ENCODE assay signal across 8 cellular contexts in the genomic region with DNA sequence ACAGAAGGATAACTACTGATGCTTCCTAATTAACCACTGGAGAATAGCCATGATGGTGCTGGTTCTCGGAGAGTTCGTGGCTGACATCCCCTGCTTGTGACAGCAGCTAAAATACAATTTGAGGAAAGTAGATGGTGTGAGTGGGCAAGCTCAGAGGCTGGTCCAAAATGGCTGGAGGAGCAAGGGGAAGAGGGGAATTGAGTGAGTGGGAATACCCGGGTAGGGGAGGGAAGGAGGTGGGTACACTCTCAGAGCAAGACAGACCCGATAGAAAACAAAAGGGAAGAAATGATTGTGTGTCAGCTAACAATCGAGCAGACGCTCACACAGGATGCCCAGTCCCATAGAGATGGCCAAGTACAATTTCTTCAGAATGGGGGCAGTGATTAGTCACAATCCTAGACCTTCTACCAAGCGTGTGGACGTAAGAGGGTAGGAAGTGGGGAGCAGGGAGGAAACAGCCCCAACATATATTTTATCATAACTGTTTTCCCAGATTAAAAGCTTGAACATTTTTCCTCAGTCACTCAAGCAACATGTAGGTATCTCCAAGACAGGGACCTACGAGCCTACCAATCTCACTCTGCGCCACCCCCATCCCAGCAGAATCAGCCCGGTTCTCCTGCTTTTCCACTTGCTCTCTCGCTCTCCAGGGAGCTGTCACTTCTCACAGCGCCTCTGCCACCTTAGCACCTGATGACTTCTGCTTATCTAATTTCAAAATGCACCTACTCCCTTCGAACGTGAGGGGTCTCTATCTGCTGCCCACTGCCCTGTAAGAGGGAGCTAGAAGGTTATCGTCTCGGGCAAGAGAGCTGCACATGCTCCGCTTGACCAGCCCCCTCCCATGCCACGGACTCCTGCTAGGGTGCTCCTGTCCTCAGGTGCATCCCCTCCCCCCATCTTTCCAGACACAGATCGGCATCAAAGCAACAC. TPM values are rescaled to one million over a fixed set of nuclear protein-coding genes. Genes with fewer than 3 reads are reported as not detected.
DNase-seq lines count a peak whose midpoint lies in the region; ATAC-seq, FAIRE-seq and TF ChIP-seq lines count a peak whose summit lies in the region.

No MANE protein-coding gene starts in this region.

- peaks cover 93% of the 10 kb centered on the region for H3K36me3 Mint-ChIP-seq in CD8-positive, alpha-beta T cell

- peak overlapping the region; percentile 62 for H3K4me3 ChIP-seq in CD8-positive, alpha-beta T cell (ENCODE audit: low read depth, low read length)
- H3K4me3 ChIP-seq in Karpas-422 (ENCODE audit: low read length) = peak overlapping the region; percentile 79
- peak overlapping the region; percentile 36 to 74 (median 52) for H3K4me3 ChIP-seq in esophagus squamous epithelium
- no peak overlapping the region for H3K4me3 ChIP-seq in parathyroid adenoma (ENCODE audit: low read depth, low read length)

- H3K4me1 ChIP-seq in CD8-positive, alpha-beta T cell (ENCODE audit: insufficient read depth, low read length) = peaks cover 92% of the 10 kb centered on the region
- H3K4me1 ChIP-seq in Karpas-422 (ENCODE audit: low read length) (peaks cover 86% of the 10 kb centered on the region), esophagus squamous epithelium (peaks cover 11 to 31% (median 11%) of the 10 kb centered on the region in 3 donors), parathyroid adenoma (peaks cover 7% of the 10 kb centered on the region)

- CTCF ChIA-PET in CD8-positive, alpha-beta T cell (lab: Charles Lee) = interaction anchor here (0.7 to 14.0 kb wide), 27 partner anchors 10 to 118 kb away, joined by 3 to 176 read pairs (median 5); a partner anchor contains a TSS

- H3K4me1 Mint-ChIP-seq in CD8-positive, alpha-beta T cell (ENCODE audit: low read depth) = peaks cover 94% of the 10 kb centered on the region

- no peaks in the 10 kb centered on the region for H3K9me3 ChIP-seq in CD8-positive, alpha-beta T cell (ENCODE audit: low read length)
- no peaks in the 10 kb centered on the region for H3K9me3 ChIP-seq in Karpas-422 (ENCODE audit: low read length)
- no peaks in the 10 kb centered on the region for H3K9me3 ChIP-seq in esophagus squamous epithelium
- no peaks in the 10 kb centered on the region for H3K9me3 ChIP-seq in parathyroid adenoma (ENCODE audit: control insufficient read depth, low read length)

- H3K4me3 Mint-ChIP-seq in CD8-positive, alpha-beta T cell = peak overlapping the region; percentile 94

- H3K36me3 ChIP-seq in CD8-positive, alpha-beta T cell (ENCODE audit: insufficient read depth, low read length) = peaks cover 11% of the 10 kb centered on the region
- H3K36me3 ChIP-seq in Karpas-422 (ENCODE audit: insufficient read depth, low read length) (peaks cover 25% of the 10 kb centered on the region), esophagus squamous epithelium (no peaks in the 10 kb centered on the region), parathyroid adenoma (ENCODE audit: control insufficient read depth, insufficient read depth, low read length) (no peaks in the 10 kb centered on the region)

- FAIRE-seq in H54 (lab: Jason Lieb, UNC) = no peak

- H3K27me3 ChIP-seq in CD8-positive, alpha-beta T cell (ENCODE audit: insufficient read depth, low read length) = no peaks in the 10 kb centered on the region
- H3K27me3 ChIP-seq in Karpas-422 (ENCODE audit: low read length) (no peaks in the 10 kb centered on the region), esophagus squamous epithelium (peaks cover 0 to 56% (median 2%) of the 10 kb centered on the region in 4 donors), parathyroid adenoma (ENCODE audit: control insufficient read depth, insufficient read depth, low read length) (no peaks in the 10 kb centered on the region)

- peak; percentile 25 for ATAC-seq in CD8-positive, alpha-beta T cell
- no peak for ATAC-seq in GM19023 (IDR thresholded peaks at IDR 0.05; ENCODE audit: unreplicated experiment)
- no peak for ATAC-seq in HG02884 (IDR thresholded peaks at IDR 0.05; ENCODE audit: unreplicated experiment)

- H3K9ac ChIP-seq in Karpas-422 (ENCODE audit: low read length) (peak overlapping the region; percentile 93), parathyroid adenoma (no peak overlapping the region)

- H2AFZ ChIP-seq in Karpas-422 (ENCODE audit: low read length) (no peak overlapping the region), parathyroid adenoma (peak overlapping the region; percentile 56)

- WGBS in esophagus squamous epithelium, 2 donors = 46 to 53% methylated on average over 20 of the region's 20 CpGs

- POLR2A ChIA-PET in CD8-positive, alpha-beta T cell (lab: Charles Lee) = interaction anchor here (0.8 to 6.5 kb wide), 21 partner anchors 10 to 108 kb away, joined by 3 to 59 read pairs (median 5); a partner anchor contains a TSS

- H3K9me3 Mint-ChIP-seq in CD8-positive, alpha-beta T cell = no peaks in the 10 kb centered on the region

- no peaks in the 10 kb centered on the region for H4K20me1 ChIP-seq in Karpas-422 (ENCODE audit: insufficient read depth, low read depth, low read length)

- peak overlapping the region; percentile 62 for H3K27ac ChIP-seq in CD8-positive, alpha-beta T cell (ENCODE audit: low read depth, low read length)
- H3K27ac ChIP-seq in Karpas-422 (ENCODE audit: low read length) (peak overlapping the region; percentile 100), esophagus squamous epithelium (peak overlapping the region in 3 of 4 donors; percentile 57 to 73 (median 67)), parathyroid adenoma (no peak overlapping the region)

- H3K4me2 ChIP-seq in Karpas-422 (ENCODE audit: low read depth, low read length, poor library complexity, severe bottlenecking) = peak overlapping the region; percentile 94
- H3K4me2 ChIP-seq in parathyroid adenoma (ENCODE audit: low read length) = peak overlapping the region; percentile 67

- peak overlapping the region; percentile 98 for H3K27ac Mint-ChIP-seq in CD8-positive, alpha-beta T cell

- H3K27me3 Mint-ChIP-seq in CD8-positive, alpha-beta T cell (ENCODE audit: low read depth) = no peaks in the 10 kb centered on the region

- intact Hi-C loops in CD8-positive, alpha-beta T cell (cut with DNase I, micrococcal nuclease) = loop anchor here (2.0 kb wide), 4 partner anchors 15 to 83 kb away; no protein-coding TSS in a partner anchor
- intact Hi-C loops in esophagus squamous epithelium (cut with DNase I) = no loop called here

- peak in 1 of 7 experiments; percentile 31 for DNase-seq in CD8-positive, alpha-beta T cell
- DNase-seq in Karpas-422 = peak; percentile 80
- no peak for DNase-seq in esophagus squamous epithelium (lab: John Stamatoyannopoulos, UW)
- DNase-seq in H54 (ENCODE audit: insufficient read length, low spot score) = no peak
- no peak for DNase-seq in EL

- no peak for TF ChIP-seq POLR2A in esophagus squamous epithelium (IDR thresholded peaks at IDR 0.05)
- no peak for TF ChIP-seq POLR2A in H54 (IDR thresholded peaks at IDR 0.05; ENCODE audit: low read depth, low read length)

- H3K79me2 ChIP-seq in Karpas-422 (ENCODE audit: low read length) = peaks cover 99% of the 10 kb centered on the region
- H3K79me2 ChIP-seq in parathyroid adenoma = no peaks in the 10 kb centered on the region

- no peaks in the 10 kb centered on the region for H3K9me2 ChIP-seq in Karpas-422 (replicated peaks; ENCODE audit: insufficient read depth, low read length)

- no peak for TF ChIP-seq CTCF in CD8-positive, alpha-beta T cell (IDR thresholded peaks at IDR 0.05)
- TF ChIP-seq CTCF in esophagus squamous epithelium (IDR thresholded peaks at IDR 0.05) (no peak), parathyroid adenoma (IDR thresholded peaks at IDR 0.05) (no peak)

RNA-seq across cellular contexts. Expression of a gene that starts 26.2 kb away (rescaled TPM):
- total RNA-seq in CD8-positive, alpha-beta T cell = 10 to 100 TPM; 92.5 to 93.2 TPM
- total RNA-seq in Karpas-422 (2014; rRNA removed; shearing (Covaris generic); ENCODE audit: low replicate concordance) = 72.1 and 73.8 TPM in 2 replicates
- 1 to 10 TPM in 3 of 4 donors, under 1 TPM in 1; 0.83 to 4.4 (median 3.3) TPM for total RNA-seq in esophagus squamous epithelium

Comparison
In these comparisons a context has a peak if more than half of its experiments do, and no peak if none do; other contexts are left out.
1. RNA of a gene that starts 26.2 kb away (total RNA-seq): 92.5 to 93.2 TPM in CD8-positive, alpha-beta T cell and 72.1 to 73.8 TPM in Karpas-422; 0.83 to 4.4 TPM in esophagus squamous epithelium; every median in the first group is over 10 times any median in the second.